ENCODE assay signal across 1 cellular context in genomic region chr19:11987405-11988231, GRCh38.
TF ChIP-seq lines count a peak whose summit lies in the region.

No MANE protein-coding gene starts in this region.

TF ChIP-seq in HepG2, 621 proteins besides CTCF, POLR2A, EP300 and RAD21 (continued from another document):
- TF ChIP-seq ZFP91 (CRISPR knock-in tag; IDR thresholded peaks at IDR 0.05; ENCODE audit: borderline replicate concordance) (peak; percentile 13; the same call in 1 of the 2 replicates), ARID4A (CRISPR knock-in tag; IDR thresholded peaks at IDR 0.05; ENCODE audit: borderline replicate concordance) (0 out of 2 replicates have a peak, but pooled peaks have one; percentile 14), POLR2G (IDR thresholded peaks at IDR 0.05; ENCODE audit: low read depth, low read length) (peak; percentile 66), NFYB (CRISPR knock-in tag; IDR thresholded peaks at IDR 0.05) (peak; percentile 68), SAP130 (CRISPR knock-in tag; IDR thresholded peaks at IDR 0.05; ENCODE audit: low read depth) (peak; percentile 65), NFYC (CRISPR knock-in tag; IDR thresholded peaks at IDR 0.05) (peak; percentile 55), DRAP1 (CRISPR knock-in tag; IDR thresholded peaks at IDR 0.05) (peak; percentile 86), IRF9 (CRISPR knock-in tag; IDR thresholded peaks at IDR 0.05; ENCODE audit: borderline replicate concordance) (no peak), POLR2AphosphoS5 (IDR thresholded peaks at IDR 0.05; ENCODE audit: low read depth, low read length) (peak; percentile 41; the same call in 1 of the 2 replicates), CCAR2 (optimal IDR thresholded peaks at IDR 0.05; ENCODE audit: low read depth, low read length) (no peak), THAP7 (CRISPR knock-in tag; IDR thresholded peaks at IDR 0.05) (no peak), ZFX (CRISPR knock-in tag; IDR thresholded peaks at IDR 0.05; ENCODE audit: low read depth) (0 out of 2 replicates have a peak, but pooled peaks have one; percentile 27), MAX (IDR thresholded peaks at IDR 0.05) (0 out of 2 replicates have a peak, but pooled peaks have one; percentile 23), ZNF549 (CRISPR knock-in tag; IDR thresholded peaks at IDR 0.05) (no peak), PHF8 (CRISPR knock-in tag; IDR thresholded peaks at IDR 0.05) (peak; percentile 35; the same call in 1 of the 2 replicates), NCOA1 (CRISPR knock-in tag; IDR thresholded peaks at IDR 0.05) (no peak), GABPB1 (CRISPR knock-in tag; IDR thresholded peaks at IDR 0.05) (0 out of 2 replicates have a peak, but pooled peaks have one; percentile 23), SP1 (IDR thresholded peaks at IDR 0.05) (no peak), SP1 (CRISPR knock-in tag; IDR thresholded peaks at IDR 0.05) (0 out of 2 replicates have a peak, but pooled peaks have one; percentile 18), MAF1 (CRISPR knock-in tag; IDR thresholded peaks at IDR 0.05; ENCODE audit: borderline replicate concordance) (no peak), ZNF775 (CRISPR knock-in tag; IDR thresholded peaks at IDR 0.05; ENCODE audit: borderline replicate concordance) (no peak), ZNF646 (CRISPR knock-in tag; IDR thresholded peaks at IDR 0.05) (no peak), CBX5 (CRISPR knock-in tag; IDR thresholded peaks at IDR 0.05; ENCODE audit: borderline replicate concordance) (no peak), HNRNPLL (IDR thresholded peaks at IDR 0.05; ENCODE audit: low read depth, low read length, poor library complexity, severe bottlenecking) (peak; percentile 31), HNF1A (IDR thresholded peaks at IDR 0.05; ENCODE audit: low read depth) (no peak), HNF1A (CRISPR knock-in tag; IDR thresholded peaks at IDR 0.05; ENCODE audit: borderline replicate concordance) (peak; percentile 25; the same call in 1 of the 2 replicates), TAF1 (CRISPR knock-in tag; IDR thresholded peaks at IDR 0.05) (peak; percentile 55; the same call in 1 of the 2 replicates), TCF7 (IDR thresholded peaks at IDR 0.05; ENCODE audit: low read depth) (no peak), POGZ (CRISPR knock-in tag; IDR thresholded peaks at IDR 0.05) (peak; percentile 22; the same call in 1 of the 2 replicates), SRSF4 (IDR thresholded peaks at IDR 0.05; ENCODE audit: low read depth, low read length, poor library complexity, severe bottlenecking) (no peak), RNF2 (conservative IDR thresholded peaks at IDR 0.05; ENCODE audit: low read depth) (no peak), CHD2 (IDR thresholded peaks at IDR 0.05; ENCODE audit: low read depth, low read length) (no peak), PBX2 (CRISPR knock-in tag; IDR thresholded peaks at IDR 0.05) (peak; percentile 78)
